In the genomic region with DNA sequence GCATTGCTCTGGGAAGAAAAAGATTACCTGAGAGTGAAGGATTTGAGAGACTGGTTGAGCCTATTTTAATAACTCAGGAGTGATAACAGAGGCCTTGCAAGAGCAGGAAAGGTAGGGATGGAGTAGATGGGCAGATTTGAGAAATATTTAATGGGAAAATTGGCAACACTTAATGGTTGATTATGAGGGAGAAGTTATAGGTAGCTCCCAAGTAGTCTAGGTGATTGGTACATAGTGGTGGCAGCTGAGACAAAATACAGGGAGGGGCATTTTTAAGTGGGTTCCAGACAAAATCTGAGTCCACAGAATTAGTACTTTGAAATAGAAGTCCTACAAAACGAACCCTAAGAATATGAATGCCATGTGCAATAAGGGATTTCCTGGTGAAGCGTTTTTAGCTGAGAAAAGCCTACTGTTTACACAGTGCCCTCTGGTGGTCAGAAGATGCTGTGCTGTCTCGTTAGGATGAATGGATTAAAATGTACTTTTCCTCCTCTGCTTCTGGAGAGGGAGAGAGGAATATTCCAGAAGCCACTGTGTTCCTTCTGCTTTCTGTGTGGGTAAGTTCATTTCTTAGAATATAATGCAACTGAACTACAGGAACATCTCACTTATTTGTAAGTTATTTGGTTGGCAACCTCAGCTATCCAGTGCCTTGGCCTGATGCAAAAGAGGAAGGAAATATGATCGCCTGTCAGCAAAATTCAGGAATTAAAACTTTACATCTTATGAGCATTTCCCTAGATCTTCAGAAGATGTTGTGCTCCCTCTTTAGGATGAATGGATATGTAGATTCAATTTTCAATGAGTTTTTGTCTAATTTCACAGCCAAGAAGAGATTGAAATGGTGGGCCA, we compare ENCODE assay signal across 8 cellular contexts. TPM values are rescaled to one million over a fixed set of nuclear protein-coding genes. Genes with fewer than 3 reads are reported as not detected.
DNase-seq lines count a peak whose midpoint lies in the region; ATAC-seq and TF ChIP-seq lines count a peak whose summit lies in the region.

No MANE protein-coding gene starts in this region.

- no peak for TF ChIP-seq POLR2A in tibial nerve (IDR thresholded peaks at IDR 0.05)

- peak; percentile 75 for DNase-seq in EL
- peak; percentile 68 for DNase-seq in RPMI8226
- DNase-seq in activated effector memory CD4-positive, alpha-beta T cell treated with Interleukin-2 at 50 U/mL for 16 hours, result peak; percentile 40
- DNase-seq in fibroblast of the conjunctiva (ENCODE audit: low read depth), result peak; percentile 49
- DNase-seq in nucleus accumbens (lab: John Stamatoyannopoulos, UW), result peak in 42 of 56 donors; percentile 5 to 83 (median 38)
- peak; percentile 67 to 93 for DNase-seq in tibial nerve (ENCODE audit: low spot score in 2 of 2)

- H3K9me3 ChIP-seq in Loucy (ENCODE audit: insufficient read depth, low read depth, low read length) (no peaks in the 10 kb centered on the region), tibial nerve (no peaks in the 10 kb centered on the region)

- peak in 1 of 2 donors; percentile 63 for TF ChIP-seq EP300 in tibial nerve (IDR thresholded peaks at IDR 0.05)

- no peaks in the 10 kb centered on the region for H3K9me2 ChIP-seq in Loucy (replicated peaks; ENCODE audit: low read depth, low read length)

- H3K9ac ChIP-seq in Loucy (ENCODE audit: low read depth, low read length, poor library complexity, severe bottlenecking), result peak overlapping the region; percentile 19

- WGBS in tibial nerve, 2 donors, result 23% methylated on average over 4 of the region's 4 CpGs

- H3K36me3 ChIP-seq in Loucy (ENCODE audit: insufficient read depth, low read length), result peaks cover 7% of the 10 kb centered on the region; the same call in 1 of the 2 replicates
- H3K36me3 ChIP-seq in tibial nerve, result no peaks in the 10 kb centered on the region

- no peak overlapping the region for H2AFZ ChIP-seq in Loucy (ENCODE audit: low read length)

- peaks cover 100% of the 10 kb centered on the region for H3K79me2 ChIP-seq in Loucy (ENCODE audit: insufficient read depth, low read length)

- peak overlapping the region in 3 of 4 donors; percentile 4 to 59 (median 15) for H3K27ac ChIP-seq in tibial nerve

- H3K4me1 ChIP-seq in Loucy (ENCODE audit: insufficient read depth, low read length, poor library complexity, severe bottlenecking) (peaks cover 54% of the 10 kb centered on the region), tibial nerve (peaks cover 0 to 91% (median 38%) of the 10 kb centered on the region in 4 donors)

- peaks cover 88% of the 10 kb centered on the region for H4K20me1 ChIP-seq in Loucy (ENCODE audit: insufficient read depth, low read length, poor library complexity, severe bottlenecking)

- ATAC-seq in HG03457 (IDR thresholded peaks at IDR 0.05; ENCODE audit: unreplicated experiment), result no peak

- H3F3A ChIP-seq in Loucy (ENCODE audit: low read depth), result peaks cover 6% of the 10 kb centered on the region

- H3K27me3 ChIP-seq in Loucy (ENCODE audit: insufficient read depth, low read length, poor library complexity, severe bottlenecking) (no peaks in the 10 kb centered on the region), tibial nerve (no peaks in the 10 kb centered on the region)

- peak overlapping the region; percentile 99 for H3K4me2 ChIP-seq in Loucy (ENCODE audit: low read depth, low read length, poor library complexity, severe bottlenecking)

- TF ChIP-seq CTCF in Loucy (conservative IDR thresholded peaks at IDR 0.05; ENCODE audit: low read length) (peak; percentile 97), tibial nerve (IDR thresholded peaks at IDR 0.05) (peak; percentile 84 to 91 (median 87))

- H3K4me3 ChIP-seq in Loucy (ENCODE audit: low read length, poor library complexity, severe bottlenecking) (peak overlapping the region; percentile 80), tibial nerve (no peak overlapping the region)

RNA-seq across cellular contexts. Expression of gene ZBTB1, which starts 6.5 kb away (rescaled TPM):
- 10 to 100 TPM; 46.5 to 66.9 (median 55.9) TPM for total RNA-seq in tibial nerve

RNA-seq across cellular contexts. Expression of gene ZBTB25, which starts 7.4 kb away (rescaled TPM):
- 10 to 100 TPM; 14.9 to 26.4 (median 16.6) TPM for total RNA-seq in tibial nerve

RNA-seq across cellular contexts. Expression of gene HSPA2, which starts 29.5 kb away (rescaled TPM):
- 100 to 1,000 TPM in 2 of 4 donors, 10 to 100 TPM in 2; 79.3 to 111 (median 98.9) TPM for total RNA-seq in tibial nerve

RNA-seq across cellular contexts. Expression of gene PPP1R36, which starts 38.7 kb away (rescaled TPM):
- total RNA-seq in tibial nerve, result 1 to 10 TPM in 3 of 4 donors, under 1 TPM in 1; 0.59 to 7.6 (median 4.4) TPM

RNA-seq across cellular contexts. Expression of gene AKAP5, which starts 45.8 kb away (rescaled TPM):
- total RNA-seq in tibial nerve, result under 1 TPM; 0.22 to 0.90 (median 0.50) TPM
